In the genomic region with DNA sequence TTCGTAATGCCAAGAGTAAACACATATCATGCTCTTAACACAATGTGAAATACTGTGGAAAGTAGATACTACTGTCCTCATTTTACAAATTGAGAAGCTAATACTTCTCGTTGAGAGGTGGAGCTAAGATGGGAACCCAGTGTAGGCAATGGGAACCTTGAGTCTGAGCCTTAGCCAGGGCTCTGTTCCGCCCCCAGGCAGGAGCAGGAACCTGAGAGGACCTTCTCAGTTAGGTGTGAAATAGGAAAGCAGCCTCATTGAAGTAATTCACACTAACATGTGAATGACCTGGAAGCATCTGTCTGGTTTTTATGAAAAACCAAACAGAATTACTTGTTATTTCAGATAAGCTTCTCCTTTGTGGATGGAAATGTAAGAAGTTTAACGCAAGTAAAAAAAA, we compare ENCODE assay signal across 29 cellular contexts.
"Had no signal": no experiment of that assay in that cellular context is flagged by ENCODE, and none has a peak within 500 bp of the region (broad histone marks: within the 10 kb centered on the region; RNA-seq: fewer than 3 reads in every experiment).

No MANE protein-coding gene starts in this region.

- H3K27me3 ChIP-seq: SJCRH30 had no signal

- H3K27ac ChIP-seq: KMS-11, PC-9, RWPE1, SK-N-MC had no signal

- H3K9ac ChIP-seq: KMS-11 had no signal

- H3K4me3 ChIP-seq: PC-9, SJCRH30, SK-N-MC had no signal

- H3K36me3 ChIP-seq: SJCRH30 had no signal

- H3K9me3 ChIP-seq: SJCRH30 had no signal

- H3K4me2 ChIP-seq: KMS-11, PC-9 had no signal

- ATAC-seq: Panc1, Right ventricle myocardium inferior, SK-N-SH treated with all-trans-retinoic acid at 6 μM for 48 hours had no signal

- DNase-seq: Karpas-422, MM.1S, MV-4-11, NCI-H1092, NCI-H1105, NCI-H1417 treated with DMSO at 0.1 percent for 48 hours, NCI-H1436 treated with DMSO at 0.1 percent for 48 hours, NCI-H1694 treated with DMSO at 0.1 percent for 48 hours, NCI-H187 treated with DMSO at 0.1 percent for 48 hours, NCI-H2029, NCI-H2081, NCI-H2171 treated with DMSO at 0.1 percent for 48 hours, NCI-H2227 treated with DMSO at 0.1 percent for 48 hours, NCI-H345, NCI-H446, NCI-H510A treated with DMSO at 0.1 percent for 48 hours, NCI-H524 treated with DMSO at 0.1 percent for 48 hours, NCI-H526 treated with DMSO at 0.1 percent for 48 hours, NCI-H774, PC-9, SHP77, SIG-M5 had no signal
